ENCODE assay signal across 14 cellular contexts in the genomic region with DNA sequence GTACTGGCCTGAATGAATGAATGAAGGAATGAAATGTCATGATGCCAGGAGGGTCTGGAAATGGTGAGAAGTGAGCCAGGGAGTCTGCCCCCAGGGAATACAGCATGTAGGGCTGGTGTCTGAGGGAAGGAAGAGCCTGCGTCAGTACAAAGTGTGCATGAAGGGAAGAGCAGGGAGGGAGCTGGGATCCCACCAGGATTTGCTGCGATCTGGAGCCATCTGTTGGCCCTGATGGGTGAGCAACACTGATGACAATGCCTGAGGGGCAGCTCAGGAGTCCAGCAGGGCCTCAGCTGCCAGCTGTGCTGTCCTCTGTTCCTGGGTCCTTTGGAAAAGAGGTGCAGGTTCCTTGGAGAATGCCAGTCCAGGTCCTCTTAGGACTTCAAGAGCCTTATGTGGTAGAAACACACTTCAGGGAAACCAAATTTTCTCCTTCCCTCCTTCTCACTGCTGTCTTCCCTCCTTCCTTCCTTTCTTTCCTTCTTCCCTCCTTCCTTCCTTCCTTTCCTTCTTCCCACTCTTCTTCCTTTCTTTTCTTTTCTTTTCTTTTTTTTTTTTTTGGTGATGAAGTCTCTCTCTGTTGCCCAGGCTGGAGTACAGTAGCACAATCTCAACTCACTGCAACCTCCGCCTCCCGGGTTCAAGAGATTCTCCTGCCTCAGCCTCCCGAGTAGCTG. TPM values are rescaled to one million over a fixed set of nuclear protein-coding genes. Genes with fewer than 3 reads are reported as not detected.
DNase-seq lines count a peak whose midpoint lies in the region; TF ChIP-seq lines count a peak whose summit lies in the region.
"Had no signal": no experiment of that assay in that cellular context is flagged by ENCODE, and none has a peak within 500 bp of the region (broad histone marks: within the 10 kb centered on the region; RNA-seq: fewer than 3 reads in every experiment).

No MANE protein-coding gene starts in this region.

- no peaks in the 10 kb centered on the region for H3K36me3 ChIP-seq in esophagus squamous epithelium
- H3K36me3 ChIP-seq: breast epithelium, prostate gland had no signal

- TF ChIP-seq CTCF in AG04450 (IDR thresholded peaks at IDR 0.05; ENCODE audit: low read depth, low read length) (peak; percentile 43), coronary artery (IDR thresholded peaks at IDR 0.05) (no peak), esophagus squamous epithelium (IDR thresholded peaks at IDR 0.05) (no peak)

- WGBS in esophagus squamous epithelium, 2 donors: 61 to 63% methylated on average over 4 to 5 of the region's 5 CpGs

- POLR2A ChIA-PET in AG04450 (lab: Yijun Ruan, JAX): interaction anchor here (0.7 kb wide), 1 partner anchor 743 kb away, joined by 6 read pairs; no protein-coding TSS in a partner anchor

- H3K4me3 ChIP-seq in AG04450 (ENCODE audit: low read depth, low read length) (no peak overlapping the region), coronary artery (no peak overlapping the region), esophagus squamous epithelium (no peak overlapping the region)
- H3K4me3 ChIP-seq: breast epithelium, lung, prostate gland had no signal

- H3K27me3 ChIP-seq in AG04450 (ENCODE audit: control insufficient read depth, insufficient read depth, low read length) (peaks cover 2% of the 10 kb centered on the region), esophagus squamous epithelium (peaks cover 0 to 9% (median 0%) of the 10 kb centered on the region in 4 donors)
- H3K27me3 ChIP-seq: breast epithelium had no signal

- DNase-seq in AG04450 (ENCODE audit: low read depth, low spot score) (no peak), HCEC 1CT (peak; percentile 44), SW480 (ENCODE audit: low spot score) (peak; percentile 41), hepatic stellate cell (ENCODE audit: low spot score) (peak; percentile 27), coronary artery (ENCODE audit: low spot score) (no peak), OCI-M2 (lab: John Stamatoyannopoulos, UW; ENCODE audit: unreplicated experiment) (no peak), esophagus squamous epithelium (lab: John Stamatoyannopoulos, UW) (no peak)
- DNase-seq in stimulated activated CD8-positive, alpha-beta memory T cell treated with anti-CD3 and anti-CD28 coated beads, Interleukin-4, amount 100 ng/mL, for 48 hours: no peak
- DNase-seq: activated T-cell treated with anti-CD3 and anti-CD28 coated beads for 4 hours; CD8-positive, alpha-beta memory T cell had no signal

- CTCF ChIA-PET in AG04450 (lab: Charles Lee): interaction anchor here (0.7 kb wide), 2 partner anchors 213 to 930 kb away, joined by 3 to 4 read pairs; no protein-coding TSS in a partner anchor

- H3K27ac ChIP-seq in AG04450 (ENCODE audit: low read depth, low read length): no peak overlapping the region
- no peak overlapping the region for H3K27ac ChIP-seq in coronary artery
- no peak overlapping the region for H3K27ac ChIP-seq in esophagus squamous epithelium
- H3K27ac ChIP-seq: breast epithelium, prostate gland had no signal

- intact Hi-C loops in esophagus squamous epithelium (cut with DNase I): no loop called here

- no peaks in the 10 kb centered on the region for H3K9me3 ChIP-seq in AG04450 (ENCODE audit: control insufficient read depth, insufficient read depth, low read length)
- no peaks in the 10 kb centered on the region for H3K9me3 ChIP-seq in esophagus squamous epithelium
- H3K9me3 ChIP-seq: breast epithelium, prostate gland had no signal

- H3K4me1 ChIP-seq in esophagus squamous epithelium: peaks cover 0 to 8% (median 4%) of the 10 kb centered on the region in 3 donors
- H3K4me1 ChIP-seq: breast epithelium, prostate gland had no signal

- no peak for TF ChIP-seq POLR2A in esophagus squamous epithelium (IDR thresholded peaks at IDR 0.05)

RNA-seq across cellular contexts. Expression of a gene that starts 11.5 kb away (rescaled TPM):
- 0.04 and 0.12 TPM in 2 replicates for polyA plus RNA-seq in AG04450 (2011; rRNA removed)
- 0.32 TPM in 1 of 2 replicates, not detected in the other for polyA minus RNA-seq in AG04450 (2011; rRNA and poly(A)+ RNA removed)
- total RNA-seq in esophagus squamous epithelium: under 1 TPM in 1 of 4 donors, not detected in 3; 0.26 TPM
- total RNA-seq: CD8-positive, alpha-beta memory T cell; glomerular endothelial cell had no signal
- polyA plus RNA-seq: CD8-positive, alpha-beta memory T cell had no signal

RNA-seq across cellular contexts. Expression of a gene that starts 30.9 kb away (rescaled TPM):
- polyA plus RNA-seq in AG04450 (2011; rRNA removed): not detected in 2 replicates
- polyA minus RNA-seq in AG04450 (2011; rRNA and poly(A)+ RNA removed): not detected in 2 replicates
- total RNA-seq in esophagus squamous epithelium: under 1 TPM in 1 of 4 donors, not detected in 3; 0.18 TPM
- total RNA-seq: CD8-positive, alpha-beta memory T cell; glomerular endothelial cell had no signal
- polyA plus RNA-seq: CD8-positive, alpha-beta memory T cell had no signal

RNA-seq across cellular contexts. Expression of a gene that starts 54.9 kb away (rescaled TPM):
- polyA plus RNA-seq in AG04450 (2011; rRNA removed): 2.9 and 3.5 TPM in 2 replicates
- polyA minus RNA-seq in AG04450 (2011; rRNA and poly(A)+ RNA removed): 2.7 and 4.6 TPM in 2 replicates
- 1 to 10 TPM in 1 of 4 donors, under 1 TPM in 3; 0.12 to 3.4 (median 0.39) TPM for total RNA-seq in esophagus squamous epithelium
- total RNA-seq: CD8-positive, alpha-beta memory T cell had no signal
- polyA plus RNA-seq: CD8-positive, alpha-beta memory T cell had no signal

Comparison
In these comparisons a context has a peak if more than half of its experiments do, and no peak if none do; other contexts are left out.
1. DNase-seq: peak in HCEC 1CT (single experiment), SW480 (single experiment) and hepatic stellate cell (single experiment); none in AG04450 (single experiment), coronary artery (single experiment), OCI-M2 (single experiment), stimulated activated CD8-positive, alpha-beta memory T cell treated with anti-CD3 and anti-CD28 coated beads, Interleukin-4, amount 100 ng/mL, for 48 hours (single experiment) and esophagus squamous epithelium (single experiment).